In genomic region chr6:41636803-41637178, GRCh38 we compare ENCODE assay signal across 9 cellular contexts. TPM values are rescaled to one million over a fixed set of nuclear protein-coding genes. Genes with fewer than 3 reads are reported as not detected.
DNase-seq lines count a peak whose midpoint lies in the region; ATAC-seq, FAIRE-seq and TF ChIP-seq lines count a peak whose summit lies in the region.
"Had no signal": no experiment of that assay in that cellular context is flagged by ENCODE, and none has a peak within 500 bp of the region (broad histone marks: within the 10 kb centered on the region; RNA-seq: fewer than 3 reads in every experiment).

No MANE protein-coding gene starts in this region.

- intact Hi-C loops in left ventricle myocardium inferior (cut with micrococcal nuclease): no loop called here
- intact Hi-C loops in pancreas (cut with DNase I): no loop called here
- intact Hi-C loops in CD8-positive, alpha-beta T cell (cut with DNase I, micrococcal nuclease): no loop called here

- peak overlapping the region in 1 of 2 donors; percentile 42 for H3K4me3 Mint-ChIP-seq in stimulated activated naive B cell treated with anti-CD40 and anti-IgM and Interleukin-4, amounts not matched to agents 10 μg/mL and 1 μg/mL and 100 μg/mL, for 72 hours
- no peak overlapping the region for H3K4me3 Mint-ChIP-seq in CD8-positive, alpha-beta T cell
- H3K4me3 Mint-ChIP-seq: activated T-cell treated with anti-CD3 and anti-CD28 coated beads, Interleukin-2, amount 50 U/mL, for 4 hours had no signal

- H3K4me1 ChIP-seq in left ventricle myocardium inferior (peaks cover 31% of the 10 kb centered on the region), pancreas (peaks cover 3 to 5% (median 5%) of the 10 kb centered on the region in 3 donors)
- peaks cover 9% of the 10 kb centered on the region for H3K4me1 ChIP-seq in CD8-positive, alpha-beta T cell (ENCODE audit: insufficient read depth, low read length)

- no peak overlapping the region for H3K27ac Mint-ChIP-seq in stimulated activated naive B cell treated with anti-CD40 and anti-IgM and Interleukin-4, amounts not matched to agents 10 μg/mL and 1 μg/mL and 100 μg/mL, for 72 hours
- H3K27ac Mint-ChIP-seq in CD8-positive, alpha-beta T cell: no peak overlapping the region

- ATAC-seq in pancreas: peak; percentile 86 to 88 (median 87)
- no peak for ATAC-seq in HG02798 (IDR thresholded peaks at IDR 0.05; ENCODE audit: poor library complexity, unreplicated experiment)
- ATAC-seq in stimulated activated naive B cell treated with anti-CD40 and anti-IgM and Interleukin-4, amounts not matched to agents 10 μg/mL and 1 μg/mL and 100 μg/mL, for 72 hours (replicated peaks): no peak
- no peak for ATAC-seq in CD8-positive, alpha-beta T cell
- no peak for ATAC-seq in HG03565 (IDR thresholded peaks at IDR 0.05; ENCODE audit: unreplicated experiment)
- ATAC-seq: activated T-cell treated with anti-CD3 and anti-CD28 coated beads, Interleukin-2, amount 50 U/mL, for 4 hours had no signal

- H3K9me3 ChIP-seq in left ventricle myocardium inferior (replicated peaks): no peaks in the 10 kb centered on the region
- H3K9me3 ChIP-seq in pancreas: no peaks in the 10 kb centered on the region
- H3K9me3 ChIP-seq in CD8-positive, alpha-beta T cell (ENCODE audit: low read length): no peaks in the 10 kb centered on the region

- H3K27ac ChIP-seq in left ventricle myocardium inferior (replicated peaks) (no peak overlapping the region), pancreas (no peak overlapping the region)
- H3K27ac ChIP-seq in CD8-positive, alpha-beta T cell (ENCODE audit: low read depth, low read length): no peak overlapping the region

- H3K27me3 ChIP-seq in left ventricle myocardium inferior (ENCODE audit: low read depth) (peaks cover 64% of the 10 kb centered on the region), pancreas (peaks cover 0 to 14% (median 0%) of the 10 kb centered on the region in 4 donors)
- peaks cover 12% of the 10 kb centered on the region for H3K27me3 ChIP-seq in CD8-positive, alpha-beta T cell (ENCODE audit: insufficient read depth, low read length)

- peak overlapping the region; percentile 65 for H3K4me3 ChIP-seq in left ventricle myocardium inferior
- peak overlapping the region in 2 of 4 donors; percentile 29 to 44 for H3K4me3 ChIP-seq in pancreas
- H3K4me3 ChIP-seq in CD8-positive, alpha-beta T cell (ENCODE audit: low read depth, low read length): no peak overlapping the region

- H3K36me3 Mint-ChIP-seq in stimulated activated naive B cell treated with anti-CD40 and anti-IgM and Interleukin-4, amounts not matched to agents 10 μg/mL and 1 μg/mL and 100 μg/mL, for 72 hours: no peaks in the 10 kb centered on the region
- no peaks in the 10 kb centered on the region for H3K36me3 Mint-ChIP-seq in CD8-positive, alpha-beta T cell

- H3K9me3 Mint-ChIP-seq in stimulated activated naive B cell treated with anti-CD40 and anti-IgM and Interleukin-4, amounts not matched to agents 10 μg/mL and 1 μg/mL and 100 μg/mL, for 72 hours: no peaks in the 10 kb centered on the region
- no peaks in the 10 kb centered on the region for H3K9me3 Mint-ChIP-seq in CD8-positive, alpha-beta T cell
- H3K9me3 Mint-ChIP-seq: activated T-cell treated with anti-CD3 and anti-CD28 coated beads, Interleukin-2, amount 50 U/mL, for 4 hours had no signal

- FAIRE-seq in pancreas (lab: Jason Lieb, UNC): no peak

- no peak for TF ChIP-seq CTCF in left ventricle myocardium inferior (IDR thresholded peaks at IDR 0.05; ENCODE audit: borderline replicate concordance)
- TF ChIP-seq CTCF in pancreas (IDR thresholded peaks at IDR 0.05): no peak
- no peak for TF ChIP-seq CTCF in CD8-positive, alpha-beta T cell (IDR thresholded peaks at IDR 0.05)

- POLR2A ChIA-PET in CD8-positive, alpha-beta T cell (lab: Charles Lee): no interaction called here

- H3K36me3 ChIP-seq in left ventricle myocardium inferior (no peaks in the 10 kb centered on the region), pancreas (no peaks in the 10 kb centered on the region)
- H3K36me3 ChIP-seq in CD8-positive, alpha-beta T cell (ENCODE audit: insufficient read depth, low read length): no peaks in the 10 kb centered on the region

- peaks cover 58 to 79% of the 10 kb centered on the region in 2 donors for H3K27me3 Mint-ChIP-seq in stimulated activated naive B cell treated with anti-CD40 and anti-IgM and Interleukin-4, amounts not matched to agents 10 μg/mL and 1 μg/mL and 100 μg/mL, for 72 hours
- H3K27me3 Mint-ChIP-seq in CD8-positive, alpha-beta T cell (ENCODE audit: low read depth): peaks cover 40% of the 10 kb centered on the region

- CTCF ChIA-PET in CD8-positive, alpha-beta T cell (lab: Charles Lee): no interaction called here

- 14% methylated on average over 29 to 30 of the region's 30 CpGs for WGBS in pancreas, 2 donors

- H3K4me1 Mint-ChIP-seq in stimulated activated naive B cell treated with anti-CD40 and anti-IgM and Interleukin-4, amounts not matched to agents 10 μg/mL and 1 μg/mL and 100 μg/mL, for 72 hours: peaks cover 10 to 21% of the 10 kb centered on the region in 2 donors
- H3K4me1 Mint-ChIP-seq in CD8-positive, alpha-beta T cell (ENCODE audit: low read depth): peaks cover 9% of the 10 kb centered on the region

- DNase-seq in COLO668 (lab: John Stamatoyannopoulos, UW; ENCODE audit: unreplicated experiment) (peak; percentile 25), SW480 (ENCODE audit: low spot score) (peak; percentile 84), left ventricle myocardium inferior (no peak), pancreas (peak; percentile 58 to 87 (median 74))
- DNase-seq in stimulated activated naive B cell treated with anti-CD40 and anti-IgM and Interleukin-4, amounts not matched to agents 10 μg/mL and 1 μg/mL and 100 μg/mL, for 72 hours: no peak
- DNase-seq in CD8-positive, alpha-beta T cell: no peak
- DNase-seq: activated T-cell treated with anti-CD3 and anti-CD28 coated beads, Interleukin-2, amount 50 U/mL, for 4 hours had no signal

RNA-seq across cellular contexts. Expression of gene MDFI, which starts 1.5 kb away (rescaled TPM):
- total RNA-seq in left ventricle myocardium inferior (0.77 TPM), pancreas (1 to 10 TPM in 5 of 6 donors, under 1 TPM in 1; 0.46 to 7.4 (median 1.8) TPM)
- 1 to 10 TPM; 2.0 to 5.6 TPM for polyA plus RNA-seq in pancreas
- total RNA-seq in CD8-positive, alpha-beta T cell: not detected

Comparison
In these comparisons a context has a peak if more than half of its experiments do, and no peak if none do; other contexts are left out.
1. DNase-seq: peak in COLO668 (single experiment), SW480 (single experiment) and pancreas (6 of 6); none in left ventricle myocardium inferior (single experiment), stimulated activated naive B cell treated with anti-CD40 and anti-IgM and Interleukin-4, amounts not matched to agents 10 μg/mL and 1 μg/mL and 100 μg/mL, for 72 hours (single experiment) and CD8-positive, alpha-beta T cell (0 of 7).
2. ATAC-seq: peak in pancreas (4 of 4); none in HG02798 (single experiment), stimulated activated naive B cell treated with anti-CD40 and anti-IgM and Interleukin-4, amounts not matched to agents 10 μg/mL and 1 μg/mL and 100 μg/mL, for 72 hours (0 of 2), CD8-positive, alpha-beta T cell (single experiment) and HG03565 (single experiment).